25 cellular contexts compared by ENCODE assay signal in genomic region chr11:128572965-128573364, GRCh38.
"Had no signal": no experiment of that assay in that cellular context is flagged by ENCODE, and none has a peak within 500 bp of the region (broad histone marks: within the 10 kb centered on the region; RNA-seq: fewer than 3 reads in every experiment).

No MANE protein-coding gene starts in this region.

- H3K27me3 Mint-ChIP-seq: activated naive CD8-positive, alpha-beta T cell treated with anti-CD3 and anti-CD28 coated beads, Interleukin-2, amount 50 U/mL, for 24 hours; activated T-cell treated with anti-CD3 and anti-CD28 coated beads, Interleukin-2, amount 50 U/mL, for 24 hours; naive thymus-derived CD8-positive, alpha-beta T cell had no signal

- ATAC-seq: activated CD8-positive, alpha-beta T cell treated with anti-CD3 and anti-CD28 coated beads, Interleukin-2, amount 10 ng/mL, durations not matched to agents 7 days and 5 days; activated naive CD8-positive, alpha-beta T cell treated with anti-CD3 and anti-CD28 coated beads, Interleukin-2, amount 50 U/mL, for 24 hours; naive thymus-derived CD8-positive, alpha-beta T cell; sciatic nerve; stimulated activated naive CD8-positive, alpha-beta T cell treated with anti-CD3 and anti-CD28 coated beads, Interleukin-15, Interleukin-2, amounts not matched to agents 100 U/mL and 50 U/mL, for 24 hours had no signal

- H3K79me2 ChIP-seq: parathyroid adenoma had no signal

- H3K4me3 Mint-ChIP-seq: activated CD8-positive, alpha-beta T cell treated with anti-CD3 and anti-CD28 coated beads, Interleukin-2, amount 10 ng/mL, durations not matched to agents 7 days and 5 days; activated naive CD4-positive, alpha-beta T cell treated with anti-CD3 and anti-CD28 coated beads for 36 hours; activated naive CD8-positive, alpha-beta T cell treated with anti-CD3 and anti-CD28 coated beads, Interleukin-2, amount 50 U/mL, for 24 hours; activated T-cell treated with anti-CD3 and anti-CD28 coated beads, Interleukin-2, amount 50 U/mL, for 24 hours; brain; T-helper 2 cell treated with Interferon-gamma antibody and Interleukin-4, amounts not matched to agents 5 μg/mL and 100 μg/mL, for 36 hours had no signal

- H3K36me3 Mint-ChIP-seq: brain; naive thymus-derived CD8-positive, alpha-beta T cell had no signal

- DNase-seq: activated CD4-positive, alpha-beta T cell treated with anti-CD3 and anti-CD28 coated beads for 48 hours; activated CD4-positive, CD25-positive, alpha-beta regulatory T cell; activated CD8-positive, alpha-beta T cell treated with anti-CD3 and anti-CD28 coated beads, Interleukin-2, amount 10 ng/mL, durations not matched to agents 7 days and 5 days; activated naive CD4-positive, alpha-beta T cell treated with anti-CD3 and anti-CD28 coated beads for 36 hours; activated naive CD8-positive, alpha-beta T cell treated with anti-CD3 and anti-CD28 coated beads, Interleukin-2, amount 50 U/mL, for 24 hours; activated T-cell treated with anti-CD3 and anti-CD28 coated beads, Interleukin-2, amount 50 U/mL, for 24 hours; anterior cingulate cortex; central memory CD4-positive, alpha-beta T cell; dorsolateral prefrontal cortex; foreskin melanocyte; glutamatergic neuron; hypothalamus; left lung; naive thymus-derived CD8-positive, alpha-beta T cell; stimulated activated CD8-positive, alpha-beta memory T cell treated with anti-CD3 and anti-CD28 coated beads, Interleukin-4, amount 100 ng/mL, for 48 hours; stimulated activated naive CD8-positive, alpha-beta T cell treated with anti-CD3 and anti-CD28 coated beads, Interleukin-15, Interleukin-2, amounts not matched to agents 100 U/mL and 50 U/mL, for 24 hours; substantia nigra; tibial artery had no signal

- H3K36me3 ChIP-seq: left lung, tibial artery had no signal

- FAIRE-seq: colon, urothelium cell line had no signal

- H3K9me3 Mint-ChIP-seq: activated naive CD8-positive, alpha-beta T cell treated with anti-CD3 and anti-CD28 coated beads, Interleukin-2, amount 50 U/mL, for 24 hours; activated T-helper 2 cell treated with anti-CD3 and anti-CD28 coated beads, Interferon-gamma antibody, Interleukin-2, Interleukin-4, amounts not matched to agents 10 μg/mL and 5 μg/mL and 100 μg/mL, durations not matched to agents 14 hours and 24 hours and 36 hours; T-helper 2 cell treated with Interferon-gamma antibody and Interleukin-4, amounts not matched to agents 5 μg/mL and 100 μg/mL, for 36 hours had no signal

- H3K4me1 Mint-ChIP-seq: brain had no signal

- H2AFZ ChIP-seq: parathyroid adenoma had no signal

- H3K27ac Mint-ChIP-seq: activated CD8-positive, alpha-beta T cell treated with anti-CD3 and anti-CD28 coated beads, Interleukin-2, amount 10 ng/mL, durations not matched to agents 7 days and 5 days; activated naive CD4-positive, alpha-beta T cell treated with anti-CD3 and anti-CD28 coated beads for 36 hours; activated naive CD8-positive, alpha-beta T cell treated with anti-CD3 and anti-CD28 coated beads, Interleukin-2, amount 50 U/mL, for 24 hours; activated T-cell treated with anti-CD3 and anti-CD28 coated beads, Interleukin-2, amount 50 U/mL, for 24 hours; activated T-helper 2 cell treated with anti-CD3 and anti-CD28 coated beads, Interferon-gamma antibody, Interleukin-2, Interleukin-4, amounts not matched to agents 10 μg/mL and 5 μg/mL and 100 μg/mL, durations not matched to agents 14 hours and 24 hours and 36 hours; brain; T-helper 2 cell treated with Interferon-gamma antibody and Interleukin-4, amounts not matched to agents 5 μg/mL and 100 μg/mL, for 36 hours had no signal

- H3K27ac ChIP-seq: dorsolateral prefrontal cortex, left lung, parathyroid adenoma, tibial artery had no signal

- H3K9me3 ChIP-seq: left lung, tibial artery had no signal

- H3K4me1 ChIP-seq: parathyroid adenoma had no signal

- H3K4me3 ChIP-seq: dorsolateral prefrontal cortex, left lung, tibial artery had no signal

- H3K27me3 ChIP-seq: left lung, tibial artery had no signal
